Comparison of ENCODE assay signal across 8 cellular contexts in genomic region chr4:148216866-148217814, GRCh38.
DNase-seq lines count a peak whose midpoint lies in the region; ATAC-seq and TF ChIP-seq lines count a peak whose summit lies in the region.

No MANE protein-coding gene starts in this region.

- H3K27me3 ChIP-seq in heart right ventricle (no peaks in the 10 kb centered on the region), mucosa of rectum (ENCODE audit: control insufficient read depth in 2 of 2, insufficient read depth in 2 of 2, low read length in 2 of 2) (no peaks in the 10 kb centered on the region), H7 (ENCODE audit: control insufficient read depth, insufficient read depth, low read length) (no peaks in the 10 kb centered on the region)

- H3K9me3 ChIP-seq in heart right ventricle (no peaks in the 10 kb centered on the region), mucosa of rectum (ENCODE audit: control insufficient read depth in 2 of 2, low read length in 2 of 2) (no peaks in the 10 kb centered on the region)

- intact Hi-C loops in heart right ventricle (cut with DNase I) (loop anchor here in 3 of 10 donors (10.0 kb wide), 1 partner anchor 228 kb away; the partner anchor contains the start of gene NR3C2 (in 3 of the 3)), cardiac septum (cut with DNase I) (loop anchor here (10.0 kb wide), 1 partner anchor 162 kb away; no protein-coding TSS in a partner anchor)
- intact Hi-C loops in activated T-helper 1 cell treated with anti-CD3 and anti-CD28 coated beads, Interleukin-12 subunit alpha, Interleukin-12 subunit beta, Interleukin-2, Interleukin-4 antibody, amounts not matched to agents 30 ng/mL and 10 ng/mL and 1 ng/mL, durations not matched to agents 14 hours and 24 hours and 36 hours (cut with micrococcal nuclease) = loop anchor here (2.0 to 10.0 kb wide), 2 partner anchors 162 to 274 kb away; no protein-coding TSS in a partner anchor

- peak in 4 of 8 donors; percentile 24 to 36 (median 29) for ATAC-seq in heart right ventricle
- peak; percentile 90 for ATAC-seq in HG03103 (IDR thresholded peaks at IDR 0.05; ENCODE audit: low read depth, unreplicated experiment)

- no peak overlapping the region for H3K9ac ChIP-seq in mucosa of rectum (ENCODE audit: low read depth in 1 of 2, low read length in 2 of 2)

- H3K36me3 ChIP-seq in heart right ventricle (no peaks in the 10 kb centered on the region), mucosa of rectum (ENCODE audit: control insufficient read depth in 2 of 2, insufficient read depth in 2 of 2, low read length in 2 of 2) (no peaks in the 10 kb centered on the region), H7 (replicated peaks; ENCODE audit: control insufficient read depth, insufficient read depth, low read length) (no peaks in the 10 kb centered on the region)

- TF ChIP-seq CTCF in heart right ventricle (IDR thresholded peaks at IDR 0.05) = no peak

- DNase-seq in heart right ventricle (no peak), cardiac septum (ENCODE audit: low spot score) (no peak), GDM1 (lab: John Stamatoyannopoulos, UW) (no peak), HuH-7 (ENCODE audit: low spot score) (no peak), H7 (no peak)
- peak; percentile 37 for DNase-seq in activated T-helper 1 cell treated with anti-CD3 and anti-CD28 coated beads, Interleukin-12 subunit alpha, Interleukin-12 subunit beta, Interleukin-2, Interleukin-4 antibody, amounts not matched to agents 30 ng/mL and 10 ng/mL and 1 ng/mL, durations not matched to agents 14 hours and 24 hours and 36 hours (ENCODE audit: low spot score)

- H3K9me3 Mint-ChIP-seq in activated T-helper 1 cell treated with anti-CD3 and anti-CD28 coated beads, Interleukin-12 subunit alpha, Interleukin-12 subunit beta, Interleukin-2, Interleukin-4 antibody, amounts not matched to agents 30 ng/mL and 10 ng/mL and 1 ng/mL, durations not matched to agents 14 hours and 24 hours and 36 hours = peaks cover 5% of the 10 kb centered on the region

- H3K27ac Mint-ChIP-seq in activated T-helper 1 cell treated with anti-CD3 and anti-CD28 coated beads, Interleukin-12 subunit alpha, Interleukin-12 subunit beta, Interleukin-2, Interleukin-4 antibody, amounts not matched to agents 30 ng/mL and 10 ng/mL and 1 ng/mL, durations not matched to agents 14 hours and 24 hours and 36 hours = peak overlapping the region; percentile 48

- WGBS in heart right ventricle, 2 donors = 48 to 64% methylated on average over 5 of the region's 5 CpGs

- peaks cover 18% of the 10 kb centered on the region for H3K4me1 Mint-ChIP-seq in activated T-helper 1 cell treated with anti-CD3 and anti-CD28 coated beads, Interleukin-12 subunit alpha, Interleukin-12 subunit beta, Interleukin-2, Interleukin-4 antibody, amounts not matched to agents 30 ng/mL and 10 ng/mL and 1 ng/mL, durations not matched to agents 14 hours and 24 hours and 36 hours (ENCODE audit: low read depth)

- H3K27me3 Mint-ChIP-seq in activated T-helper 1 cell treated with anti-CD3 and anti-CD28 coated beads, Interleukin-12 subunit alpha, Interleukin-12 subunit beta, Interleukin-2, Interleukin-4 antibody, amounts not matched to agents 30 ng/mL and 10 ng/mL and 1 ng/mL, durations not matched to agents 14 hours and 24 hours and 36 hours (ENCODE audit: insufficient read depth) = no peaks in the 10 kb centered on the region

- H3K4me3 ChIP-seq in heart right ventricle (peak overlapping the region in 8 of 10 donors; percentile 12 to 44 (median 34)), mucosa of rectum (ENCODE audit: low read length in 2 of 2) (peak overlapping the region; percentile 26 to 56), H7 (ENCODE audit: insufficient read depth, low read depth, low read length) (no peak overlapping the region)

- no peaks in the 10 kb centered on the region for H3K36me3 Mint-ChIP-seq in activated T-helper 1 cell treated with anti-CD3 and anti-CD28 coated beads, Interleukin-12 subunit alpha, Interleukin-12 subunit beta, Interleukin-2, Interleukin-4 antibody, amounts not matched to agents 30 ng/mL and 10 ng/mL and 1 ng/mL, durations not matched to agents 14 hours and 24 hours and 36 hours (ENCODE audit: low read depth)

- peak overlapping the region; percentile 51 for H3K4me3 Mint-ChIP-seq in activated T-helper 1 cell treated with anti-CD3 and anti-CD28 coated beads, Interleukin-12 subunit alpha, Interleukin-12 subunit beta, Interleukin-2, Interleukin-4 antibody, amounts not matched to agents 30 ng/mL and 10 ng/mL and 1 ng/mL, durations not matched to agents 14 hours and 24 hours and 36 hours

- peak overlapping the region in 7 of 10 donors; percentile 20 to 61 (median 58) for H3K27ac ChIP-seq in heart right ventricle
- H3K27ac ChIP-seq in mucosa of rectum (ENCODE audit: low read depth in 2 of 2, low read length in 2 of 2) = peak overlapping the region; percentile 6 to 11

- H3K4me1 ChIP-seq in heart right ventricle (peaks cover 0 to 47% (median 27%) of the 10 kb centered on the region in 9 donors), mucosa of rectum (ENCODE audit: control insufficient read depth in 2 of 2, insufficient read depth in 2 of 2, low read length in 2 of 2) (peaks cover 8 to 13% of the 10 kb centered on the region in 2 donors)
